In genomic region chr6:43880236-43881120, GRCh38 we compare ENCODE assay signal across 25 cellular contexts.
"Had no signal": no experiment of that assay in that cellular context is flagged by ENCODE, and none has a peak within 500 bp of the region (broad histone marks: within the 10 kb centered on the region; RNA-seq: fewer than 3 reads in every experiment).

No MANE protein-coding gene starts in this region.

- H3K36me3 ChIP-seq: gastrocnemius medialis, thoracic aorta, tibial nerve, upper lobe of left lung, uterus had no signal

- H3K4me3 Mint-ChIP-seq: endodermal cell; memory B cell; natural killer cell; neural crest cell; stimulated activated effector memory CD8-positive, alpha-beta T cell treated with anti-CD3 and anti-CD28 coated beads, Interleukin-12 subunit alpha, Interleukin-12 subunit beta, amount 100 ng/mL, for 72 hours had no signal

- H3K4me2 ChIP-seq: smooth muscle cell had no signal

- H3K27me3 ChIP-seq: gastrocnemius medialis, tibial nerve, upper lobe of left lung, uterus had no signal

- H3K36me3 Mint-ChIP-seq: memory B cell; natural killer cell; stimulated activated effector memory CD8-positive, alpha-beta T cell treated with anti-CD3 and anti-CD28 coated beads, Interleukin-12 subunit alpha, Interleukin-12 subunit beta, amount 100 ng/mL, for 72 hours had no signal

- H3K9me3 Mint-ChIP-seq: endodermal cell; natural killer cell; neural crest cell; stimulated activated effector memory CD8-positive, alpha-beta T cell treated with anti-CD3 and anti-CD28 coated beads, Interleukin-12 subunit alpha, Interleukin-12 subunit beta, amount 100 ng/mL, for 72 hours had no signal

- H3K27ac ChIP-seq: epithelial cell of prostate, gastrocnemius medialis, parathyroid adenoma, thoracic aorta, tibial nerve, upper lobe of left lung, uterus had no signal

- DNase-seq: effector CD8-positive, alpha-beta T cell; endodermal cell; foreskin fibroblast; gastrocnemius medialis; head of caudate nucleus; natural killer cell; stimulated activated CD4-positive, alpha-beta T cell treated with anti-CD3 and anti-CD28 coated beads, Interleukin-2, amount 100 ng/mL, for 24 hours; stimulated activated CD4-positive, alpha-beta T cell treated with anti-CD3 and anti-CD28 coated beads, Interleukin-4, amount 100 ng/mL, for 24 hours; stimulated activated naive CD4-positive, alpha-beta T cell treated with Interleukin-2 at 50 U/mL for 16 hours; substantia nigra; upper lobe of left lung; uterus had no signal

- H3K9me3 ChIP-seq: gastrocnemius medialis, thoracic aorta, tibial nerve, upper lobe of left lung, uterus had no signal

- H3K79me2 ChIP-seq: parathyroid adenoma had no signal

- H3K27ac Mint-ChIP-seq: endodermal cell; memory B cell; natural killer cell; stimulated activated effector memory CD8-positive, alpha-beta T cell treated with anti-CD3 and anti-CD28 coated beads, Interleukin-12 subunit alpha, Interleukin-12 subunit beta, amount 100 ng/mL, for 72 hours had no signal

- H3K4me1 Mint-ChIP-seq: memory B cell; natural killer cell; stimulated activated effector memory CD8-positive, alpha-beta T cell treated with anti-CD3 and anti-CD28 coated beads, Interleukin-12 subunit alpha, Interleukin-12 subunit beta, amount 100 ng/mL, for 72 hours had no signal

- H2AFZ ChIP-seq: parathyroid adenoma had no signal

- H3K27me3 Mint-ChIP-seq: progenitor cell of endocrine pancreas had no signal

- ATAC-seq: esophagus mucosa; gastrocnemius medialis; left lobe of liver; natural killer cell; sciatic nerve; stimulated activated effector memory CD8-positive, alpha-beta T cell treated with anti-CD3 and anti-CD28 coated beads, Interleukin-12 subunit alpha, Interleukin-12 subunit beta, amount 100 ng/mL, for 72 hours had no signal

- H3K9ac ChIP-seq: parathyroid adenoma had no signal

- H3K4me3 ChIP-seq: gastrocnemius medialis, lung, smooth muscle cell, thoracic aorta, tibial nerve, upper lobe of left lung, uterus had no signal

- H3K4me1 ChIP-seq: gastrocnemius medialis, parathyroid adenoma, upper lobe of left lung had no signal
